Comparison of ENCODE assay signal across 10 cellular contexts in the genomic region with DNA sequence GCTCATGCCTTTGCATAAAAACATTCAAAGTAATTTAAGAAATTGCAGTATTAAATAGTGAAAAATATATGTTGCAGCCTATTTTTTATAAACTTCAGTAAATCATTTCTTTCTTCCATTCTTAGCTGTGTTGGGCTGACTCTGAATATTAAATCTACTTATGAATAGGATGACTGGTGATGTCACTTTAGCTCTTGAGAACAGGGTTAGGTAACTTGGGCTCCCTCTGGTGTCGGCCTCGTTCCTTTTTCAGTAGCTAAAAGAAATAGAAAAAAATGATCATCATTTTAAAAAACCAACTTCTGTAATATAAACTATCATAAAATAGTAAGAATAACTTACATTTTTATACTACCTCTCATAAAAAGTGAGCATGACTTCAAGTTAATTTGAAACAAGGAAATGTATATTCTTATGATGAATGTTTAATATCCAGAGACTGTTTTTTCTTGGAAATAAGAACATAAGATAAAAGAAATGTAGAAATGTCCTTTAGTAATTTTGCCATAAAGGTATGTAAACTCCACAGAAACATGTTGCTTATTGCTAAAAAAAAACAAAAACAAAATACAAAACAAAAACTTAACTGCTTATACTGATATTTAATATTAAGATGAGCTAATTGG. TPM values are rescaled to one million over a fixed set of nuclear protein-coding genes. Genes with fewer than 3 reads are reported as not detected.
DNase-seq lines count a peak whose midpoint lies in the region; ATAC-seq and TF ChIP-seq lines count a peak whose summit lies in the region.
"Had no signal": no experiment of that assay in that cellular context is flagged by ENCODE, and none has a peak within 500 bp of the region (broad histone marks: within the 10 kb centered on the region; RNA-seq: fewer than 3 reads in every experiment).

No MANE protein-coding gene starts in this region.

- no peaks in the 10 kb centered on the region for H3K79me2 ChIP-seq in OCI-LY3 (ENCODE audit: low read length)

- no peak overlapping the region for H3K4me3 ChIP-seq in OCI-LY3 (ENCODE audit: low read length)
- no peak overlapping the region for H3K4me3 ChIP-seq in choroid plexus epithelial cell (ENCODE audit: low read depth, low read length)
- H3K4me3 ChIP-seq: skin epidermis had no signal

- intact Hi-C loops in CD4-positive, alpha-beta T cell (cut with DNase I, micrococcal nuclease), result no loop called here
- intact Hi-C loops in activated CD4-positive, alpha-beta T cell treated with anti-CD3 and anti-CD28 coated beads, Interleukin-2, amount 10 ng/mL, durations not matched to agents 24 days and 14 days (cut with micrococcal nuclease), result no loop called here

- H3K9me3 ChIP-seq in OCI-LY3 (ENCODE audit: insufficient read depth, low read length), result no peaks in the 10 kb centered on the region
- no peaks in the 10 kb centered on the region for H3K9me3 ChIP-seq in CD4-positive, alpha-beta T cell (ENCODE audit: control insufficient read depth, low read length)

- TF ChIP-seq POLR2A in GM18505 (IDR thresholded peaks at IDR 0.05; ENCODE audit: borderline replicate concordance, extremely low read depth, insufficient read depth, insufficient read length), result no peak

- H3K9me3 Mint-ChIP-seq in CD4-positive, alpha-beta T cell, result no peaks in the 10 kb centered on the region
- H3K9me3 Mint-ChIP-seq in activated CD4-positive, alpha-beta T cell treated with anti-CD3 and anti-CD28 coated beads, Interleukin-2, amount 10 ng/mL, durations not matched to agents 24 days and 14 days, result no peaks in the 10 kb centered on the region
- H3K9me3 Mint-ChIP-seq: T-cell had no signal

- no peaks in the 10 kb centered on the region for H3K36me3 ChIP-seq in OCI-LY3 (replicated peaks; ENCODE audit: low read depth, low read length)

- ATAC-seq in CD4-positive, alpha-beta T cell (ENCODE audit: poor library complexity), result no peak
- no peak for ATAC-seq in GM18505 (IDR thresholded peaks at IDR 0.05; ENCODE audit: unreplicated experiment)
- ATAC-seq: T-cell had no signal

- no peaks in the 10 kb centered on the region for H3K27me3 ChIP-seq in OCI-LY3 (ENCODE audit: low read depth, low read length)
- no peaks in the 10 kb centered on the region for H3K27me3 ChIP-seq in CD4-positive, alpha-beta T cell (ENCODE audit: control insufficient read depth, insufficient read depth, low read length)

- H3K4me1 Mint-ChIP-seq in CD4-positive, alpha-beta T cell (ENCODE audit: low read depth), result no peaks in the 10 kb centered on the region
- H3K4me1 Mint-ChIP-seq in activated CD4-positive, alpha-beta T cell treated with anti-CD3 and anti-CD28 coated beads, Interleukin-2, amount 10 ng/mL, durations not matched to agents 24 days and 14 days, result no peaks in the 10 kb centered on the region
- H3K4me1 Mint-ChIP-seq: T-cell had no signal

- no peaks in the 10 kb centered on the region for H4K20me1 ChIP-seq in OCI-LY3 (ENCODE audit: insufficient read depth, low read length)

- peak; percentile 10 for DNase-seq in ELF-1 (ENCODE audit: low read depth, low spot score)
- peak; percentile 30 for DNase-seq in HuH-7 (ENCODE audit: low spot score)
- peak; percentile 88 for DNase-seq in choroid plexus epithelial cell (ENCODE audit: low read depth)
- peak; percentile 88 for DNase-seq in medulla oblongata (ENCODE audit: extremely low spot score)
- no peak for DNase-seq in CD4-positive, alpha-beta T cell
- no peak for DNase-seq in activated CD4-positive, alpha-beta T cell treated with anti-CD3 and anti-CD28 coated beads, Interleukin-2, amount 10 ng/mL, durations not matched to agents 24 days and 14 days

- no peaks in the 10 kb centered on the region for H3K27me3 Mint-ChIP-seq in CD4-positive, alpha-beta T cell
- H3K27me3 Mint-ChIP-seq in activated CD4-positive, alpha-beta T cell treated with anti-CD3 and anti-CD28 coated beads, Interleukin-2, amount 10 ng/mL, durations not matched to agents 24 days and 14 days, result no peaks in the 10 kb centered on the region
- H3K27me3 Mint-ChIP-seq: T-cell had no signal

- no peak overlapping the region for H2AFZ ChIP-seq in OCI-LY3 (ENCODE audit: low read depth, low read length)

- no peak overlapping the region for H3K27ac ChIP-seq in OCI-LY3 (ENCODE audit: low read length)
- H3K27ac ChIP-seq in CD4-positive, alpha-beta T cell (ENCODE audit: low read depth, low read length), result no peak overlapping the region
- H3K27ac ChIP-seq: skin epidermis had no signal

- no peak overlapping the region for H3K4me2 ChIP-seq in OCI-LY3 (ENCODE audit: low read length)

- CTCF ChIA-PET in CD4-positive, alpha-beta T cell (lab: Charles Lee), result no interaction called here

- TF ChIP-seq CTCF in OCI-LY3 (IDR thresholded peaks at IDR 0.05; ENCODE audit: low read depth, low read length), result peak; percentile 60
- TF ChIP-seq CTCF in choroid plexus epithelial cell (conservative IDR thresholded peaks at IDR 0.05; ENCODE audit: low read depth, low read length), result peak; percentile 82
- TF ChIP-seq CTCF in CD4-positive, alpha-beta T cell (IDR thresholded peaks at IDR 0.05), result no peak

- POLR2A ChIA-PET in CD4-positive, alpha-beta T cell (lab: Charles Lee), result no interaction called here

- H3K36me3 Mint-ChIP-seq in CD4-positive, alpha-beta T cell (ENCODE audit: low read depth), result no peaks in the 10 kb centered on the region
- no peaks in the 10 kb centered on the region for H3K36me3 Mint-ChIP-seq in activated CD4-positive, alpha-beta T cell treated with anti-CD3 and anti-CD28 coated beads, Interleukin-2, amount 10 ng/mL, durations not matched to agents 24 days and 14 days (ENCODE audit: low read depth)
- H3K36me3 Mint-ChIP-seq: T-cell had no signal

- H3K4me3 Mint-ChIP-seq in CD4-positive, alpha-beta T cell, result no peak overlapping the region
- H3K4me3 Mint-ChIP-seq in activated CD4-positive, alpha-beta T cell treated with anti-CD3 and anti-CD28 coated beads, Interleukin-2, amount 10 ng/mL, durations not matched to agents 24 days and 14 days, result no peak overlapping the region
- H3K4me3 Mint-ChIP-seq: T-cell had no signal

- H3K4me1 ChIP-seq in OCI-LY3 (ENCODE audit: low read length), result peaks cover 6% of the 10 kb centered on the region; the same call in 1 of the 2 replicates

- H3K9ac ChIP-seq in OCI-LY3 (ENCODE audit: low read length), result no peak overlapping the region

- no peak overlapping the region for H3K27ac Mint-ChIP-seq in CD4-positive, alpha-beta T cell
- H3K27ac Mint-ChIP-seq in activated CD4-positive, alpha-beta T cell treated with anti-CD3 and anti-CD28 coated beads, Interleukin-2, amount 10 ng/mL, durations not matched to agents 24 days and 14 days, result no peak overlapping the region
- H3K27ac Mint-ChIP-seq: T-cell had no signal

RNA-seq across cellular contexts. Expression of a gene that starts 26.8 kb away (rescaled TPM):
- not detected for total RNA-seq in CD4-positive, alpha-beta T cell
- total RNA-seq in activated CD4-positive, alpha-beta T cell treated with anti-CD3 and anti-CD28 coated beads, Interleukin-2, amount 10 ng/mL, durations not matched to agents 24 days and 14 days, result 0.14 TPM in 1 of 2 replicates, not detected in the other

Comparison
In these comparisons a context has a peak if more than half of its experiments do, and no peak if none do; other contexts are left out.
1. DNase-seq: peak in ELF-1 (single experiment), HuH-7 (single experiment), choroid plexus epithelial cell (single experiment) and medulla oblongata (single experiment); none in CD4-positive, alpha-beta T cell (0 of 10) and activated CD4-positive, alpha-beta T cell treated with anti-CD3 and anti-CD28 coated beads, Interleukin-2, amount 10 ng/mL, durations not matched to agents 24 days and 14 days (single experiment).